Comparison of ENCODE assay signal across 2 cellular contexts in genomic region chr3:14857506-14857905, GRCh38.
TF ChIP-seq lines count a peak whose summit lies in the region.

No MANE protein-coding gene starts in this region.

TF ChIP-seq in A549, 52 proteins besides CTCF, POLR2A, EP300 and RAD21 (continued from another document):
- TF ChIP-seq ZC3H11A (IDR thresholded peaks at IDR 0.05): no peak
- no peak for TF ChIP-seq RARB (CRISPR knock-in tag; IDR thresholded peaks at IDR 0.05)
- no peak for TF ChIP-seq HDAC2 (IDR thresholded peaks at IDR 0.05)
- no peak for TF ChIP-seq BHLHE40 (IDR thresholded peaks at IDR 0.05; ENCODE audit: low read depth, low read length)
- no peak for TF ChIP-seq FOSB (CRISPR knock-in tag; IDR thresholded peaks at IDR 0.05)
- no peak for TF ChIP-seq HEYL (CRISPR knock-in tag; IDR thresholded peaks at IDR 0.05)
- TF ChIP-seq MAZ (IDR thresholded peaks at IDR 0.05; ENCODE audit: borderline replicate concordance, low read depth, low read length): no peak
- TF ChIP-seq REST (IDR thresholded peaks at IDR 0.05): no peak

TF ChIP-seq in HCT116, 20 proteins besides CTCF, POLR2A, EP300 and RAD21 (continued from another document):
- TF ChIP-seq SP1 (IDR thresholded peaks at IDR 0.05; ENCODE audit: low read depth) (no peak), REST (IDR thresholded peaks at IDR 0.05; ENCODE audit: low read depth) (no peak), ZFX (IDR thresholded peaks at IDR 0.05) (no peak), EZH2 (IDR thresholded peaks at IDR 0.05) (no peak), POLR2AphosphoS5 (IDR thresholded peaks at IDR 0.05; ENCODE audit: low read depth, low read length) (no peak), ATF3 (IDR thresholded peaks at IDR 0.05) (no peak), ZBTB33 (IDR thresholded peaks at IDR 0.05; ENCODE audit: extremely low read depth, insufficient replicate concordance, low read length) (no peak), EGR1 (IDR thresholded peaks at IDR 0.05; ENCODE audit: low read depth) (no peak), SRF (IDR thresholded peaks at IDR 0.05; ENCODE audit: low read depth) (no peak), ELF1 (IDR thresholded peaks at IDR 0.05; ENCODE audit: borderline replicate concordance, low read depth) (no peak), EZH2phosphoT487 (IDR thresholded peaks at IDR 0.05; ENCODE audit: borderline replicate concordance) (no peak)
